Comparison of ENCODE assay signal across 14 cellular contexts in the genomic region with DNA sequence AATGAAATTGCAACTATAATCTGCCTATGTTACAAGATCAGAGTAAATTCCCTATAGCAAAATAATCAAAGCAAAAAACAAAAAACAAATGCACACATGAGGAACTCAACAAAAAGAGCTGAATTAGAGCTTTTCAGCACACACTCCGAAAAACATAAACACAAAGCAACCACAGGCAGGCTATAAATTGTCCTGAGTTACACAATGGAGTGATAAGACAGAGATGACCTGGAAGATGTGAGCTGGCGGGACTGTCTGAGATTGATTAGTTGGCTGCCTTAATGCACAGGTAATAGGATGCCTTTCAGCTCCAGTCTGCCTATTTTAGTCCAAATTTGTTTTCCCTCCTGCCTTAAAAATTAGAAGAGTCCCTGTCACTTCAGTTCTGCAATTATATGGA.
DNase-seq lines count a peak whose midpoint lies in the region; ATAC-seq and TF ChIP-seq lines count a peak whose summit lies in the region.
"Had no signal": no experiment of that assay in that cellular context is flagged by ENCODE, and none has a peak within 500 bp of the region (broad histone marks: within the 10 kb centered on the region; RNA-seq: fewer than 3 reads in every experiment).

No MANE protein-coding gene starts in this region.

- peak overlapping the region; percentile 15; the same call in 1 of the 2 replicates for H3K9ac ChIP-seq in DND-41 (ENCODE audit: low read depth, low read length)

- ATAC-seq in DND-41 (ENCODE audit: insufficient read depth, low read depth) (peak; percentile 49), GM21423 (IDR thresholded peaks at IDR 0.05; ENCODE audit: unreplicated experiment) (no peak)
- ATAC-seq: activated CD4-positive, alpha-beta T cell treated with anti-CD3 and anti-CD28 coated beads for 36 hours had no signal

- H2AFZ ChIP-seq in DND-41 (ENCODE audit: low read depth, low read length): peak overlapping the region; percentile 76

- H3K27ac ChIP-seq in DND-41 (ENCODE audit: low read length): peak overlapping the region; percentile 37; the same call in 1 of the 2 replicates
- H3K27ac ChIP-seq: esophagus muscularis mucosa had no signal

- H3K4me1 ChIP-seq in BE2C (peaks cover 19% of the 10 kb centered on the region), DND-41 (ENCODE audit: insufficient read depth, low read length) (peaks cover 14% of the 10 kb centered on the region)

- H3K36me3 ChIP-seq in BE2C (no peaks in the 10 kb centered on the region), DND-41 (ENCODE audit: insufficient read depth, low read length) (no peaks in the 10 kb centered on the region)
- H3K36me3 ChIP-seq: ascending aorta, esophagus muscularis mucosa, stomach had no signal

- no peaks in the 10 kb centered on the region for H3K79me2 ChIP-seq in DND-41 (ENCODE audit: insufficient read depth, low read length)

- TF ChIP-seq CTCF in BE2C (IDR thresholded peaks at IDR 0.05; ENCODE audit: low read depth, low read length) (no peak), DND-41 (IDR thresholded peaks at IDR 0.05; ENCODE audit: borderline replicate concordance, extremely low read depth, low read length, poor library complexity, severe bottlenecking) (no peak)

- H3K4me3 ChIP-seq in BE2C (ENCODE audit: low read depth, low read length): peak overlapping the region; percentile 21
- peak overlapping the region in 1 of 2 experiments; percentile 12; a peak in 1 of 4 replicates for H3K4me3 ChIP-seq in DND-41 (ENCODE audit: low read depth in 1 of 2, low read length in 2 of 2)
- H3K4me3 ChIP-seq: esophagus muscularis mucosa, stomach had no signal

- no peaks in the 10 kb centered on the region for H3K9me3 ChIP-seq in BE2C
- no peaks in the 10 kb centered on the region for H3K9me3 ChIP-seq in DND-41 (ENCODE audit: insufficient read depth, low read length, severe bottlenecking)
- H3K9me3 ChIP-seq: ascending aorta, esophagus muscularis mucosa, stomach had no signal

- no peak for DNase-seq in BE2C
- DNase-seq in DND-41: no peak
- peak; percentile 62 for DNase-seq in SK-N-DZ (ENCODE audit: low spot score)
- DNase-seq in iris pigment epithelial cell (ENCODE audit: low read depth): peak; percentile 47
- no peak for DNase-seq in CD1c-positive myeloid dendritic cell (ENCODE audit: extremely low spot score)
- no peak for DNase-seq in occipital lobe (lab: John Stamatoyannopoulos, UW)
- DNase-seq: activated CD4-positive, alpha-beta T cell treated with anti-CD3 and anti-CD28 coated beads for 36 hours; Kasumi-1; NCI-H2081; NCI-H774; stomach had no signal

- H3K27me3 ChIP-seq in BE2C (no peaks in the 10 kb centered on the region), DND-41 (ENCODE audit: insufficient read depth, low read length, poor library complexity) (no peaks in the 10 kb centered on the region)
- H3K27me3 ChIP-seq: ascending aorta, esophagus muscularis mucosa, stomach had no signal

- peak overlapping the region; percentile 57 for H3K4me2 ChIP-seq in DND-41 (ENCODE audit: insufficient read depth, low read length)

- no peaks in the 10 kb centered on the region for H4K20me1 ChIP-seq in DND-41 (ENCODE audit: insufficient read depth, low read length)

Comparison
In these comparisons a context has a peak if more than half of its experiments do, and no peak if none do; other contexts are left out.
1. DNase-seq: peak in SK-N-DZ (single experiment) and iris pigment epithelial cell (single experiment); none in BE2C (single experiment), DND-41 (single experiment), CD1c-positive myeloid dendritic cell (single experiment) and occipital lobe (single experiment).